ENCODE assay signal across 1 cellular context in genomic region chr4:36651253-36651652, GRCh38.
TF ChIP-seq lines count a peak whose summit lies in the region.

No MANE protein-coding gene starts in this region.

TF ChIP-seq in GM12878, 131 proteins besides CTCF, POLR2A, EP300 and RAD21 (continued from another document):
- TF ChIP-seq ZNF687 (IDR thresholded peaks at IDR 0.05) (peak; percentile 89), GABPA (IDR thresholded peaks at IDR 0.05; ENCODE audit: low read depth) (0 out of 2 replicates have a peak, but pooled peaks have one; percentile 52), ZBTB4 (CRISPR knock-in tag; IDR thresholded peaks at IDR 0.05) (no peak), TAF1 (IDR thresholded peaks at IDR 0.05; ENCODE audit: borderline replicate concordance, low read depth, low read length) (no peak), PML (IDR thresholded peaks at IDR 0.05; ENCODE audit: low read length) (peak; percentile 47; the same call in 1 of the 2 replicates), USF2 (IDR thresholded peaks at IDR 0.05; ENCODE audit: borderline replicate concordance, low read depth, low read length) (peak; percentile 44; the same call in 1 of the 2 replicates), ATF3 (IDR thresholded peaks at IDR 0.05; ENCODE audit: borderline replicate concordance, extremely low read depth, low read depth, low read length) (peak; percentile 19; the same call in 1 of the 2 replicates), SUZ12 (IDR thresholded peaks at IDR 0.05; ENCODE audit: unreplicated experiment) (no peak), RUNX3 (IDR thresholded peaks at IDR 0.05; ENCODE audit: low read length) (peak; percentile 74), CBX3 (IDR thresholded peaks at IDR 0.05; ENCODE audit: borderline replicate concordance, low read depth) (no peak), EGR1 (IDR thresholded peaks at IDR 0.05; ENCODE audit: borderline replicate concordance in 1 of 2, low read depth in 2 of 2, low read length in 2 of 2) (no peak), BCL11A (IDR thresholded peaks at IDR 0.05; ENCODE audit: low read depth, low read length) (peak; percentile 96), BMI1 (IDR thresholded peaks at IDR 0.05; ENCODE audit: borderline replicate concordance) (peak; percentile 65), SKIL (IDR thresholded peaks at IDR 0.05; ENCODE audit: low read depth, poor library complexity, severe bottlenecking) (no peak), TCF7 (IDR thresholded peaks at IDR 0.05; ENCODE audit: borderline replicate concordance) (peak; percentile 41; the same call in 1 of the 2 replicates), CBX5 (IDR thresholded peaks at IDR 0.05; ENCODE audit: low read depth) (peak; percentile 86), DPF2 (IDR thresholded peaks at IDR 0.05) (peak; percentile 94), BHLHE40 (IDR thresholded peaks at IDR 0.05; ENCODE audit: borderline replicate concordance in 1 of 2, low read depth in 2 of 2, low read length in 1 of 2) (peak; percentile 33 to 71; a peak in 1 of 4 replicates), WRNIP1 (IDR thresholded peaks at IDR 0.05; ENCODE audit: borderline replicate concordance, low read depth, low read length) (no peak), JUND (IDR thresholded peaks at IDR 0.05; ENCODE audit: low read depth, low read length) (peak; percentile 73; the same call in 1 of the 2 replicates), IKZF1 (conservative IDR thresholded peaks at IDR 0.05) (peak; percentile 72)
